Comparison of ENCODE assay signal across 20 cellular contexts in genomic region chr19:39273859-39274258, GRCh38. TPM values are rescaled to one million over a fixed set of nuclear protein-coding genes. Genes with fewer than 3 reads are reported as not detected.
"Had no signal": no experiment of that assay in that cellular context is flagged by ENCODE, and none has a peak within 500 bp of the region (broad histone marks: within the 10 kb centered on the region; RNA-seq: fewer than 3 reads in every experiment).

No MANE protein-coding gene starts in this region.

RNA-seq across cellular contexts. Expression of gene IFNL2, which starts 5.7 kb away (rescaled TPM):
- total RNA-seq: activated B cell treated with CpG ODN at 0.5 μM for 24 hours; activated CD8-positive, alpha-beta T cell treated with anti-CD3 and anti-CD28 coated beads for 36 hours; activated naive CD8-positive, alpha-beta T cell treated with anti-CD3 and anti-CD28 coated beads for 36 hours; activated T-cell treated with anti-CD3 and anti-CD28 coated beads, Interleukin-2, amount 50 U/mL, for 4 hours; activated T-helper 17 cell treated with anti-CD3 and anti-CD28 coated beads, Interleukin-2, amount 50 U/mL, for 72 hours; adrenal gland; aorta; body of pancreas; colonic mucosa; dermis microvascular lymphatic vessel endothelial cell; endothelial cell of umbilical vein; esophagus squamous epithelium; fibroblast of lung; fibroblast of villous mesenchyme; gastroesophageal sphincter; glomerular endothelial cell; heart right ventricle; T-helper 17 cell had no signal
- polyA plus RNA-seq: adrenal gland, aorta, endothelial cell of umbilical vein, esophagus, fibroblast of lung, heart right ventricle had no signal

RNA-seq across cellular contexts. Expression of gene IFNL1, which starts 22.3 kb away (rescaled TPM):
- total RNA-seq: activated B cell treated with CpG ODN at 0.5 μM for 24 hours; activated CD8-positive, alpha-beta T cell treated with anti-CD3 and anti-CD28 coated beads for 36 hours; activated naive CD8-positive, alpha-beta T cell treated with anti-CD3 and anti-CD28 coated beads for 36 hours; activated T-cell treated with anti-CD3 and anti-CD28 coated beads, Interleukin-2, amount 50 U/mL, for 4 hours; adrenal gland; aorta; body of pancreas; colonic mucosa; dermis microvascular lymphatic vessel endothelial cell; endothelial cell of umbilical vein; esophagus squamous epithelium; fibroblast of lung; fibroblast of villous mesenchyme; gastroesophageal sphincter; glomerular endothelial cell; heart right ventricle; T-helper 17 cell had no signal
- polyA plus RNA-seq: adrenal gland, aorta, endothelial cell of umbilical vein, esophagus, fibroblast of lung, heart right ventricle had no signal

RNA-seq across cellular contexts. Expression of gene IFNL4, which starts 25.2 kb away (rescaled TPM):
- total RNA-seq: activated B cell treated with CpG ODN at 0.5 μM for 24 hours; activated CD8-positive, alpha-beta T cell treated with anti-CD3 and anti-CD28 coated beads for 36 hours; activated naive CD4-positive, alpha-beta T cell treated with anti-CD3 and anti-CD28 coated beads for 36 hours; activated T-cell treated with anti-CD3 and anti-CD28 coated beads, Interleukin-2, amount 50 U/mL, for 4 hours; activated T-helper 17 cell treated with anti-CD3 and anti-CD28 coated beads, Interleukin-2, amount 50 U/mL, for 72 hours; adrenal gland; aorta; body of pancreas; colonic mucosa; dermis microvascular lymphatic vessel endothelial cell; endothelial cell of umbilical vein; esophagus squamous epithelium; fibroblast of lung; fibroblast of villous mesenchyme; gastroesophageal sphincter; glomerular endothelial cell; heart right ventricle; T-helper 17 cell had no signal
- polyA plus RNA-seq: adrenal gland, aorta, endothelial cell of umbilical vein, esophagus, fibroblast of lung, heart right ventricle had no signal

RNA-seq across cellular contexts. Expression of gene IFNL3, which starts 29.1 kb away (rescaled TPM):
- total RNA-seq: activated B cell treated with CpG ODN at 0.5 μM for 24 hours; activated CD8-positive, alpha-beta T cell treated with anti-CD3 and anti-CD28 coated beads for 36 hours; activated naive CD8-positive, alpha-beta T cell treated with anti-CD3 and anti-CD28 coated beads for 36 hours; activated T-cell treated with anti-CD3 and anti-CD28 coated beads, Interleukin-2, amount 50 U/mL, for 4 hours; activated T-helper 17 cell treated with anti-CD3 and anti-CD28 coated beads, Interleukin-2, amount 50 U/mL, for 72 hours; adrenal gland; aorta; body of pancreas; colonic mucosa; dermis microvascular lymphatic vessel endothelial cell; endothelial cell of umbilical vein; esophagus squamous epithelium; fibroblast of lung; fibroblast of villous mesenchyme; gastroesophageal sphincter; glomerular endothelial cell; heart right ventricle; T-helper 17 cell had no signal
- polyA plus RNA-seq: adrenal gland, aorta, endothelial cell of umbilical vein, esophagus, fibroblast of lung, heart right ventricle had no signal

RNA-seq across cellular contexts. Expression of gene LRFN1, which starts 46.8 kb away (rescaled TPM):
- polyA plus RNA-seq: aorta had no signal
